ENCODE assay signal across 1 cellular context in the genomic region with DNA sequence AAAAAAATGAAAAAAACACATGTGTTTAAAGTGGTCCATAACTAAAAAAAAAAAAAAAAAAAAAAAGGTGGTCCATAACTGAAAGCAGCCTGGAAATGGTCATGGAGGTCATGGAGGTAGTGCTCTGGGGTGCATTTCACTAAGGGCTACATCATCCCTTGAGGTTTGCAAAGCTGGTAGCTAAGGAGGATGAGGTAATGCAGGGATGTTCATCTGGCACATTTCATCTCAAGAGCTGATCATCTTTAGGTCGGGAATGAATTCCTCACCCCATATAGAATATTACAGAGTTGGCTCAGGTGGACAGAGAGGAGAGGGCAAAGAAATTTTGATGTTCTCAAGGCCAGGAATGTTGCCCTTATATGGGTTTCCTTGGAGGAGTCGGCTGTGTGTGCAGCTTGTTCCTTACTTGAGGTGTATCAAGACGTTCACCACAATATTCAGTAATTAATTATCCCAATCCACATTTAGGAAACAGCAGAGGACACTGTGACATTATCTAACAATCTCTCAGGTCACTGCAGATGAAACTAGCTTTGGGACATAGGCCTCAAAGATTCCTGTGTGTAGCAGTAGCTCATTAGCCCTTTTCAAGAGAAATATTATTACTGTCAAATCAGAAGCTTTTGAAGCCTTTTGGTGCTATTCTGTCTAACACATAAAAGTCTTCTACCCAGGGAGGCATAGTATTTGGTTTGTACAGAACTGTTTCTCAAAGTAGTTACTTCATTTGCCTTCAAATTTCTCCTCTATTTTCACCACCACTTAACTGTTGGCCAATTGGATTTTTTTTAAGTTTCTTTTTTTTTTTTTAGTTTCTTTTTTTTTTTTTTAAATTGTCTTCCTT.
TF ChIP-seq lines count a peak whose summit lies in the region.

No MANE protein-coding gene starts in this region.

TF ChIP-seq in IMR-90, 13 proteins besides CTCF, POLR2A, EP300 and RAD21:
- TF ChIP-seq ELK1 (IDR thresholded peaks at IDR 0.05; ENCODE audit: borderline replicate concordance, low read depth, low read length) (no peak), FOS (IDR thresholded peaks at IDR 0.05; ENCODE audit: low read depth, low read length) (no peak), CEBPB (IDR thresholded peaks at IDR 0.05; ENCODE audit: low read depth, low read length) (no peak), BHLHE40 (IDR thresholded peaks at IDR 0.05; ENCODE audit: low read depth, low read length) (no peak), MAFK (IDR thresholded peaks at IDR 0.05; ENCODE audit: low read depth, low read length) (no peak), RCOR1 (IDR thresholded peaks at IDR 0.05; ENCODE audit: insufficient replicate concordance, low read length) (no peak), NFE2L2 (IDR thresholded peaks at IDR 0.05; ENCODE audit: low read depth, low read length) (no peak), USF2 (IDR thresholded peaks at IDR 0.05; ENCODE audit: low read depth, low read length) (no peak), SMC3 (IDR thresholded peaks at IDR 0.05; ENCODE audit: low read depth, low read length) (no peak), MAZ (IDR thresholded peaks at IDR 0.05; ENCODE audit: borderline replicate concordance, low read depth, low read length) (no peak), CHD1 (IDR thresholded peaks at IDR 0.05; ENCODE audit: low read depth, low read length) (no peak), MXI1 (IDR thresholded peaks at IDR 0.05; ENCODE audit: borderline replicate concordance, low read depth, low read length) (no peak), RFX5 (IDR thresholded peaks at IDR 0.05; ENCODE audit: low read depth, low read length) (no peak)
